1 cellular context compared by ENCODE assay signal in the genomic region with DNA sequence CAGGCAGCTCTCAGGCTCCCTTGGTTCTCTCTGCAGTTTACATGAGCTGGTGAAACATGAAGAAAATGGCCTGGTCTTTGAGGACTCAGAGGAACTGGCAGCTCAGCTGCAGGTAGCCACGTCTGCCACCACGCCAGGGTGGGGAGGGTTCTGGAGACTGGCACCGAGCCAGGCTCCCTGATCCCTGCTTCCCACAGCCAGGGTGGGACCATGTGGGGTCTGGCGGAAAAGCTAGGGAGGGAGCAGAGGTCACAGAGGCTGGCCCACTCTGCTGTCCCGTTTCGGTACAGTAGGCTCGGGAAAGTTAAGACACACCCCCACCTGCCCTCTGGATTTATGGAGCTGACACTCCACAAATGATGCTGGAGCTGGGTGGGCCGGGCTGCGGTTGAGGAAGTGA.
TF ChIP-seq lines count a peak whose summit lies in the region.

No MANE protein-coding gene starts in this region.

TF ChIP-seq in K562, 482 proteins besides CTCF, POLR2A, EP300 and RAD21:
- peak; percentile 21; the same call in 1 of the 2 replicates for TF ChIP-seq NFIC (IDR thresholded peaks at IDR 0.05)
